ENCODE assay signal across 8 cellular contexts in genomic region chr20:50103464-50104107, GRCh38. TPM values are rescaled to one million over a fixed set of nuclear protein-coding genes. Genes with fewer than 3 reads are reported as not detected.
DNase-seq lines count a peak whose midpoint lies in the region; ATAC-seq and TF ChIP-seq lines count a peak whose summit lies in the region.
"Not testable (repeated sequence)": the region's sequence is repeated elsewhere in the genome, so short reads cannot be mapped to it uniquely, and the experiment has no call there.

No MANE protein-coding gene starts in this region.

- not testable (repeated sequence) for TF ChIP-seq CTCF in fibroblast of the aortic adventitia (IDR thresholded peaks at IDR 0.05; ENCODE audit: insufficient read depth, low read length); osteoblast (IDR thresholded peaks at IDR 0.05; ENCODE audit: extremely low read depth, low read depth, low read length)

- peaks cover 98% of the 10 kb centered on the region for H3K79me2 ChIP-seq in osteoblast (ENCODE audit: insufficient read depth, low read length)

- H3K4me1 Mint-ChIP-seq in stimulated activated naive B cell treated with anti-CD40 and anti-IgM and Interleukin-4, amounts not matched to agents 10 μg/mL and 1 μg/mL and 100 μg/mL, for 72 hours, result peaks cover 35 to 43% of the 10 kb centered on the region in 2 donors

- peaks cover 19 to 33% of the 10 kb centered on the region in 2 donors for H3K36me3 Mint-ChIP-seq in stimulated activated naive B cell treated with anti-CD40 and anti-IgM and Interleukin-4, amounts not matched to agents 10 μg/mL and 1 μg/mL and 100 μg/mL, for 72 hours

- H3K4me1 ChIP-seq in BLaER1 treated with 17β-estradiol and CSF1 and Interleukin-3, amounts not matched to agents 10 nM and 100 nM, result peaks cover 18 to 92% (median 64%) of the 10 kb centered on the region in 10 experiments
- H3K4me1 ChIP-seq in osteoblast (ENCODE audit: insufficient read depth, low read length), result peaks cover 27% of the 10 kb centered on the region

- peak overlapping the region in 8 of 11 experiments; percentile 14 to 73 (median 56); a peak in 16 of 22 replicates for H3K4me2 ChIP-seq in BLaER1 treated with 17β-estradiol and CSF1 and Interleukin-3, amounts not matched to agents 10 nM and 100 nM
- H3K4me2 ChIP-seq in osteoblast (ENCODE audit: insufficient read depth, low read length), result not testable (repeated sequence)

- H3K27ac ChIP-seq in BLaER1 treated with 17β-estradiol and CSF1 and Interleukin-3, amounts not matched to agents 10 nM and 100 nM, result peak overlapping the region in 8 of 11 experiments; percentile 8 to 58 (median 34); a peak in 12 of 22 replicates
- peak overlapping the region; percentile 15 for H3K27ac ChIP-seq in osteoblast (ENCODE audit: low read depth, low read length)

- H3K9me3 ChIP-seq in BLaER1 treated with 17β-estradiol and CSF1 and Interleukin-3, amounts not matched to agents 10 nM and 100 nM (replicated peaks in 1 of 11); osteoblast (ENCODE audit: low read depth, low read length): not testable (repeated sequence)

- DNase-seq in HS-5 (ENCODE audit: low read depth) (peak; percentile 100), RPMI7951 (ENCODE audit: low read depth) (peak; percentile 86), astrocyte of the hippocampus (ENCODE audit: low read depth, low spot score) (peak; percentile 85), fibroblast of the aortic adventitia (ENCODE audit: low read depth) (peak; percentile 81), osteoblast (ENCODE audit: insufficient read length, low spot score, missing footprints) (peak; percentile 91)
- peak; percentile 56 for DNase-seq in activated CD8-positive, alpha-beta memory T cell treated with anti-CD3 and anti-CD28 coated beads for 24 hours
- not testable (repeated sequence) for DNase-seq in stimulated activated naive B cell treated with anti-CD40 and anti-IgM and Interleukin-4, amounts not matched to agents 10 μg/mL and 1 μg/mL and 100 μg/mL, for 72 hours

- not testable (repeated sequence) for H3K27ac Mint-ChIP-seq in stimulated activated naive B cell treated with anti-CD40 and anti-IgM and Interleukin-4, amounts not matched to agents 10 μg/mL and 1 μg/mL and 100 μg/mL, for 72 hours

- H4K20me1 ChIP-seq in BLaER1 treated with 17β-estradiol and CSF1 and Interleukin-3, amounts not matched to agents 10 nM and 100 nM, result peaks cover 97 to 100% (median 100%) of the 10 kb centered on the region in 11 experiments
- H4K20me1 ChIP-seq in osteoblast (ENCODE audit: insufficient read depth, low read length), result peaks cover 70% of the 10 kb centered on the region

- H2AFZ ChIP-seq in osteoblast (ENCODE audit: low read length), result not testable (repeated sequence)

- H3K9ac ChIP-seq in BLaER1 treated with 17β-estradiol and CSF1 and Interleukin-3, amounts not matched to agents 10 nM and 100 nM, result peak overlapping the region in 1 of 11 experiments; percentile 28; a peak in 1 of 22 replicates

- H3K27me3 Mint-ChIP-seq in stimulated activated naive B cell treated with anti-CD40 and anti-IgM and Interleukin-4, amounts not matched to agents 10 μg/mL and 1 μg/mL and 100 μg/mL, for 72 hours, result not testable (repeated sequence)

- not testable (repeated sequence) for H3K4me3 Mint-ChIP-seq in stimulated activated naive B cell treated with anti-CD40 and anti-IgM and Interleukin-4, amounts not matched to agents 10 μg/mL and 1 μg/mL and 100 μg/mL, for 72 hours

- H3K27me3 ChIP-seq in BLaER1 treated with 17β-estradiol and CSF1 and Interleukin-3, amounts not matched to agents 10 nM and 100 nM; osteoblast (ENCODE audit: insufficient read depth, low read length): not testable (repeated sequence)

- peaks cover 33 to 89% (median 55%) of the 10 kb centered on the region in 11 experiments for H3K36me3 ChIP-seq in BLaER1 treated with 17β-estradiol and CSF1 and Interleukin-3, amounts not matched to agents 10 nM and 100 nM
- peaks cover 22% of the 10 kb centered on the region for H3K36me3 ChIP-seq in osteoblast (ENCODE audit: insufficient read depth, low read length)

- peak; percentile 50 to 62 for ATAC-seq in stimulated activated naive B cell treated with anti-CD40 and anti-IgM and Interleukin-4, amounts not matched to agents 10 μg/mL and 1 μg/mL and 100 μg/mL, for 72 hours (replicated peaks)

- H3K9me3 Mint-ChIP-seq in stimulated activated naive B cell treated with anti-CD40 and anti-IgM and Interleukin-4, amounts not matched to agents 10 μg/mL and 1 μg/mL and 100 μg/mL, for 72 hours, result not testable (repeated sequence)

- H3K4me3 ChIP-seq in BLaER1 treated with 17β-estradiol and CSF1 and Interleukin-3, amounts not matched to agents 10 nM and 100 nM; fibroblast of the aortic adventitia (ENCODE audit: low read depth, low read length); osteoblast (ENCODE audit: insufficient read depth, low read length): not testable (repeated sequence)

RNA-seq across cellular contexts. Expression of gene UBE2V1, which starts 9.4 kb away (rescaled TPM):
- 134 and 174 TPM in 2 replicates for total RNA-seq in RPMI7951 (2014; rRNA removed; shearing (Covaris generic))
- total RNA-seq in fibroblast of the aortic adventitia (ENCODE audit: low replicate concordance) (77.1 and 105 TPM in 2 replicates), osteoblast (90.8 and 100 TPM in 2 replicates)

RNA-seq across cellular contexts. Expression of gene PEDS1, which starts 49.9 kb away (rescaled TPM):
- total RNA-seq in RPMI7951 (2014; rRNA removed; shearing (Covaris generic)), result 54.2 and 56.1 TPM in 2 replicates
- 9.3 and 19.9 TPM in 2 replicates for total RNA-seq in fibroblast of the aortic adventitia (ENCODE audit: low replicate concordance)
- 33.3 and 37.6 TPM in 2 replicates for total RNA-seq in osteoblast
